23 cellular contexts compared by ENCODE assay signal in the genomic region with DNA sequence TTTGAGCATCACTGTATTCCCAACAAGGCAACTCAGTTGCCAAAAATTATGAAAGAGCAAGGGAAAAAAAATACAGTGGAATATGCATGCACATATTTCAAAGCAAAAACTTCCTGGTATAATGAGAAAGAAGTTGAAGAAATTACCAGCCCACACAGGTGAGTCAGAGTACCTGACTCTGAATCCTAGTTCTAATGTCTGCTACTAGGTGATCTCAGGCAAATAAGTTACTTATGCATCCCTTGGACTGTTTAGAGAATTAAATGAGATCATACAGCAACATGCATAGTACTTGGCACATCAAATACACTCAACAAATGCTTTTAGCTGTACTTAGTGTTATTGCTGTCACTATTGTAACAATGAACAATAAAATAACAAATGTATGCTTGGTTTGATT.
A peak's percentile ranks its signal among the peaks of the same experiment; 100 is the strongest.
DNase-seq lines count a peak whose midpoint lies in the region; ATAC-seq, FAIRE-seq and TF ChIP-seq lines count a peak whose summit lies in the region.
"Had no signal": no experiment of that assay in that cellular context is flagged by ENCODE, and none has a peak within 500 bp of the region (broad histone marks: within the 10 kb centered on the region; RNA-seq: fewer than 3 reads in every experiment).

No MANE protein-coding gene starts in this region.

- H3K79me1 ChIP-seq in mesenchymal stem cell (replicated peaks; ENCODE audit: low read length, poor library complexity, severe bottlenecking): no peaks in the 10 kb centered on the region

- no peak overlapping the region for H3K4ac ChIP-seq in mesenchymal stem cell (ENCODE audit: low read depth in 1 of 2, low read length in 2 of 2)

- no peaks in the 10 kb centered on the region for H3K9me3 Mint-ChIP-seq in chondrocyte (ENCODE audit: low read depth)

- no peak overlapping the region for H2AFZ ChIP-seq in mesenchymal stem cell (ENCODE audit: low read depth, low read length)

- no peaks in the 10 kb centered on the region for H3K27me3 Mint-ChIP-seq in chondrocyte (ENCODE audit: low read depth)

- no peak overlapping the region for H3K4me2 ChIP-seq in mesenchymal stem cell (ENCODE audit: low read length, poor library complexity, severe bottlenecking)

- no peak overlapping the region for H3K23ac ChIP-seq in mesenchymal stem cell (ENCODE audit: low read length in 2 of 2)

- H2BK120ac ChIP-seq in mesenchymal stem cell (ENCODE audit: low read depth, low read length): no peak overlapping the region

- no peak overlapping the region for H3K27ac Mint-ChIP-seq in chondrocyte (ENCODE audit: unreplicated experiment)

- TF ChIP-seq POLR2A in GM12891 (IDR thresholded peaks at IDR 0.05; ENCODE audit: low read depth, low read length): no peak

- H2BK15ac ChIP-seq in mesenchymal stem cell (ENCODE audit: low read depth, poor library complexity, severe bottlenecking): no peak overlapping the region

- H3K9me3 ChIP-seq in mesenchymal stem cell (ENCODE audit: control insufficient read depth, low read length): no peaks in the 10 kb centered on the region
- H3K9me3 ChIP-seq: Peyer's patch, prostate gland, thoracic aorta, vagina had no signal

- H3K4me3 Mint-ChIP-seq in chondrocyte (ENCODE audit: unreplicated experiment): no peak overlapping the region

- DNase-seq in DMS53 treated with DMSO at 0.1 percent for 48 hours (lab: John Stamatoyannopoulos, UW; ENCODE audit: unreplicated experiment) (peak; percentile 23), NCI-H69 (lab: John Stamatoyannopoulos, UW) (peak; percentile 5), omental fat pad (ENCODE audit: low spot score) (no peak), chondrocyte (ENCODE audit: low spot score) (no peak), mesenchymal stem cell (no peak), anterior cingulate cortex (lab: John Stamatoyannopoulos, UW) (no peak), GM12891 (ENCODE audit: insufficient read length, low spot score) (no peak)
- DNase-seq: activated CD4-positive, alpha-beta T cell treated with anti-CD3 and anti-CD28 coated beads for 1 hour; activated gamma-delta T cell treated with Interleukin-2 at 50 U/mL for 16 hours; activated T-cell treated with anti-CD3 and anti-CD28 coated beads, Interleukin-2, amount 50 U/mL, for 1 hour; cerebellar nuclear complex; dorsolateral prefrontal cortex; NCI-H187; NCI-H526; Peyer's patch; stimulated activated naive CD8-positive, alpha-beta T cell treated with anti-CD3 and anti-CD28 coated beads, Interleukin-15, Interleukin-2, amounts not matched to agents 100 U/mL and 50 U/mL, for 24 hours had no signal

- TF ChIP-seq CTCF in omental fat pad (IDR thresholded peaks at IDR 0.05) (no peak), chondrocyte (IDR thresholded peaks at IDR 0.05) (no peak)

- H2BK5ac ChIP-seq in mesenchymal stem cell (ENCODE audit: low read depth, low read length, poor library complexity, severe bottlenecking): no peak overlapping the region

- no peak overlapping the region for H2BK12ac ChIP-seq in mesenchymal stem cell (ENCODE audit: low read length in 2 of 2)

- H3K14ac ChIP-seq in mesenchymal stem cell (ENCODE audit: low read length in 2 of 2): no peak overlapping the region

- H3K9ac ChIP-seq in mesenchymal stem cell (ENCODE audit: low read length): no peak overlapping the region

- no peak overlapping the region for H2AK5ac ChIP-seq in mesenchymal stem cell (ENCODE audit: low read length, severe bottlenecking)

- no peaks in the 10 kb centered on the region for H3K27me3 ChIP-seq in mesenchymal stem cell (ENCODE audit: control insufficient read depth in 1 of 2, insufficient read depth in 1 of 2, low read length in 2 of 2)
- H3K27me3 ChIP-seq: dorsolateral prefrontal cortex, Peyer's patch, vagina had no signal

- H3K36me3 ChIP-seq in mesenchymal stem cell (ENCODE audit: control insufficient read depth in 1 of 2, insufficient read depth in 2 of 2, low read depth in 1 of 2, low read length in 2 of 2): no peaks in the 10 kb centered on the region
- H3K36me3 ChIP-seq: Peyer's patch, prostate gland, thoracic aorta, vagina had no signal

- ATAC-seq in esophagus mucosa (peak; percentile 62), omental fat pad (ENCODE audit: low FRiP score) (peak; percentile 36)
- ATAC-seq: stimulated activated naive CD8-positive, alpha-beta T cell treated with anti-CD3 and anti-CD28 coated beads, Interleukin-15, Interleukin-2, amounts not matched to agents 100 U/mL and 50 U/mL, for 24 hours had no signal

- H4K8ac ChIP-seq in mesenchymal stem cell (ENCODE audit: low read length): no peak overlapping the region

- no peak overlapping the region for H4K91ac ChIP-seq in mesenchymal stem cell (ENCODE audit: low read length)

- FAIRE-seq in GM12891 (lab: Jason Lieb, UNC): no peak
- FAIRE-seq: GM12892, HepG2, TTC549 had no signal

- no peak overlapping the region for H3K27ac ChIP-seq in mesenchymal stem cell (ENCODE audit: low read length, poor library complexity, severe bottlenecking)
- H3K27ac ChIP-seq: dorsolateral prefrontal cortex, Peyer's patch, thoracic aorta, vagina had no signal

- peaks cover 4% of the 10 kb centered on the region for H3K4me1 ChIP-seq in mesenchymal stem cell (ENCODE audit: control insufficient read depth, insufficient read depth, low read depth, low read length)
- H3K4me1 ChIP-seq: Peyer's patch had no signal

- H3K4me1 Mint-ChIP-seq in chondrocyte (ENCODE audit: low read depth): peaks cover 10% of the 10 kb centered on the region

- no peak overlapping the region for H3K4me3 ChIP-seq in mesenchymal stem cell (ENCODE audit: insufficient read depth in 1 of 2, low read depth in 1 of 2, low read length in 2 of 2)
- H3K4me3 ChIP-seq: dorsolateral prefrontal cortex, Peyer's patch, prostate gland, thoracic aorta, vagina had no signal

- H3K18ac ChIP-seq in mesenchymal stem cell (ENCODE audit: low read depth in 1 of 2, low read length in 2 of 2): no peak overlapping the region

- H3K36me3 Mint-ChIP-seq in chondrocyte (ENCODE audit: low read depth): no peaks in the 10 kb centered on the region

TF ChIP-seq in GM12891, 5 proteins besides CTCF, POLR2A, EP300 and RAD21:
- TF ChIP-seq POLR2AphosphoS5 (IDR thresholded peaks at IDR 0.05; ENCODE audit: low read depth, low read length): no peak
- no peak for TF ChIP-seq SPI1 (IDR thresholded peaks at IDR 0.05; ENCODE audit: low read depth, low read length)
- no peak for TF ChIP-seq POU2F2 (IDR thresholded peaks at IDR 0.05; ENCODE audit: low read depth, low read length)
- no peak for TF ChIP-seq TAF1 (IDR thresholded peaks at IDR 0.05; ENCODE audit: low read depth, low read length)
- TF ChIP-seq PAX5 (IDR thresholded peaks at IDR 0.05; ENCODE audit: insufficient read depth, low read length, severe bottlenecking): no peak

Comparison
In these comparisons a context has a peak if more than half of its experiments do, and no peak if none do; other contexts are left out.
1. DNase-seq: peak in DMS53 treated with DMSO at 0.1 percent for 48 hours (single experiment) and NCI-H69 (single experiment); none in omental fat pad (single experiment), chondrocyte (single experiment), mesenchymal stem cell (single experiment), anterior cingulate cortex (0 of 58) and GM12891 (single experiment).